1 cellular context compared by ENCODE assay signal in the genomic region with DNA sequence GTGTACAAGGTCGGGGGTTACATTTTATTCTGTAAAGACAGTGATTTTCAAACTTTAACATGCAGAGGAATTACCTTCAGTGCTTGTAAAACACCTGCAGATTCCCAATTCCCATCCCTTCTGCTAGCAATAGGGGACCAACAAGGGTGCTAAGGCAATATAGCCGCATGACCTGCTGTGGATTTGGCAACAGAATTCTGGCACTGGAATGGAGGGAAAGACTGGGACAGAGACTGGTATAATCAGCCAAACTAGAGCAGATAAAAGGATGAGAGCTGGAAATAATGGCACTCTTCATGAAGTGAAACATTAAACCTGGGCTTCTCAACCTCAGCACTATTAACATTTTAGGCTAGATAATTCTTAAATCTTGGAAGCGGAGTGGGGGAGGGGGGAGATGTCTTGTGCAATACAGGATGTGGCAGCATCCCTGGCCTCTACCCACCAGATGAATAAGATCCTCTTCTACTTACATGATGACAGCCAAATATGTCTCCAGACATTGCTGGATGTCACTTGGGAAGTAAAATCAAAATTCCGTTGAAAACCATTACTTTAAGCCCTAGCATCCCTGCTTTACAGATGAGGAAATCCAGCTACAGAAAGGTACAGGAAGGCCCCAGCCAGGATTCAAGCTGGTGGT.
A peak's percentile ranks its signal among the peaks of the same experiment; 100 is the strongest.
TF ChIP-seq lines count a peak whose summit lies in the region.

No MANE protein-coding gene starts in this region.

TF ChIP-seq in HepG2, 621 proteins besides CTCF, POLR2A, EP300 and RAD21 (continued from another document and continues in another):
- TF ChIP-seq, protein P1, sequence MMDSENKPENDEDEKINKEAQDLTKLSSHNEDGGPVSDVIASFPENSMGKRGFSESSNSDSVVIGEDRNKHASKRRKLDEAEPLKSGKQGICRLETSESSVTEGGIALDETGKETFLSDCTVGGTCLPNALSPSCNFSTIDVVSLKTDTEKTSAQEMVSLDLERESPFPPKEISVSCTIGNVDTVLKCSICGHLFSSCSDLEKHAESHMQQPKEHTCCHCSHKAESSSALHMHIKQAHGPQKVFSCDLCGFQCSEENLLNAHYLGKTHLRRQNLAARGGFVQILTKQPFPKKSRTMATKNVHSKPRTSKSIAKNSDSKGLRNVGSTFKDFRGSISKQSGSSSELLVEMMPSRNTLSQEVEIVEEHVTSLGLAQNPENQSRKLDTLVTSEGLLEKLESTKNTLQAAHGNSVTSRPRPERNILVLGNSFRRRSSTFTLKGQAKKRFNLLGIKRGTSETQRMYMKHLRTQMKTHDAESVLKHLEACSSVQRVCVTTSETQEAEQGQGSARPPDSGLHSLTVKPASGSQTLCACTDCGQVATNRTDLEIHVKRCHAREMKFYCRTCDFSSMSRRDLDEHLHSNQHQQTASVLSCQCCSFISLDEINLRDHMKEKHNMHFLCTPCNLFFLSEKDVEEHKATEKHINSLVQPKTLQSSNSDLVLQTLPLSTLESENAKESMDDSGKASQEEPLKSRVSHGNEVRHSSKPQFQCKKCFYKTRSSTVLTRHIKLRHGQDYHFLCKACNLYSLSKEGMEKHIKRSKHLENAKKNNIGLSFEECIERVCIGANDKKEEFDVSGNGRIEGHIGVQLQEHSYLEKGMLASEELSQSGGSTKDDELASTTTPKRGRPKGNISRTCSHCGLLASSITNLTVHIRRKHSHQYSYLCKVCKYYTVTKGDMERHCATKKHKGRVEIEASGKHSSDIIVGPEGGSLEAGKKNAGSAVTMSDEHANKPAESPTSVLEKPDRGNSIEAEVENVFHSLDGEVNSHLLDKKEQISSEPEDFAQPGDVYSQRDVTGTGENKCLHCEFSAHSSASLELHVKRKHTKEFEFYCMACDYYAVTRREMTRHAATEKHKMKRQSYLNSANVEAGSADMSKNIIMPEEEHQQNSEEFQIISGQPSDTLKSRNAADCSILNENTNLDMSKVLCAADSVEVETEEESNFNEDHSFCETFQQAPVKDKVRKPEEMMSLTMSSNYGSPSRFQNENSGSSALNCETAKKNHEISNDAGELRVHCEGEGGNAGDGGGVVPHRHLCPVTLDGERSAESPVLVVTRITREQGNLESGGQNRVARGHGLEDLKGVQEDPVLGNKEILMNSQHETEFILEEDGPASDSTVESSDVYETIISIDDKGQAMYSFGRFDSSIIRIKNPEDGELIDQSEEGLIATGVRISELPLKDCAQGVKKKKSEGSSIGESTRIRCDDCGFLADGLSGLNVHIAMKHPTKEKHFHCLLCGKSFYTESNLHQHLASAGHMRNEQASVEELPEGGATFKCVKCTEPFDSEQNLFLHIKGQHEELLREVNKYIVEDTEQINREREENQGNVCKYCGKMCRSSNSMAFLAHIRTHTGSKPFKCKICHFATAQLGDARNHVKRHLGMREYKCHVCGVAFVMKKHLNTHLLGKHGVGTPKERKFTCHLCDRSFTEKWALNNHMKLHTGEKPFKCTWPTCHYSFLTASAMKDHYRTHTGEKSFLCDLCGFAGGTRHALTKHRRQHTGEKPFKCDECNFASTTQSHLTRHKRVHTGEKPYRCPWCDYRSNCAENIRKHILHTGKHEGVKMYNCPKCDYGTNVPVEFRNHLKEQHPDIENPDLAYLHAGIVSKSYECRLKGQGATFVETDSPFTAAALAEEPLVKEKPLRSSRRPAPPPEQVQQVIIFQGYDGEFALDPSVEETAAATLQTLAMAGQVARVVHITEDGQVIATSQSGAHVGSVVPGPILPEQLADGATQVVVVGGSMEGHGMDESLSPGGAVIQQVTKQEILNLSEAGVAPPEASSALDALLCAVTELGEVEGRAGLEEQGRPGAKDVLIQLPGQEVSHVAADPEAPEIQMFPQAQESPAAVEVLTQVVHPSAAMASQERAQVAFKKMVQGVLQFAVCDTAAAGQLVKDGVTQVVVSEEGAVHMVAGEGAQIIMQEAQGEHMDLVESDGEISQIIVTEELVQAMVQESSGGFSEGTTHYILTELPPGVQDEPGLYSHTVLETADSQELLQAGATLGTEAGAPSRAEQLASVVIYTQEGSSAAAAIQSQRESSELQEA (CRISPR knock-in tag; IDR thresholded peaks at IDR 0.05; ENCODE audit: not compliant biosample characterization), result no peak
- TF ChIP-seq HNRNPL (IDR thresholded peaks at IDR 0.05; ENCODE audit: low read depth, low read length), result no peak
- TF ChIP-seq ZNF138 (CRISPR knock-in tag; IDR thresholded peaks at IDR 0.05; ENCODE audit: low read depth), result no peak
- TF ChIP-seq, protein P2, sequence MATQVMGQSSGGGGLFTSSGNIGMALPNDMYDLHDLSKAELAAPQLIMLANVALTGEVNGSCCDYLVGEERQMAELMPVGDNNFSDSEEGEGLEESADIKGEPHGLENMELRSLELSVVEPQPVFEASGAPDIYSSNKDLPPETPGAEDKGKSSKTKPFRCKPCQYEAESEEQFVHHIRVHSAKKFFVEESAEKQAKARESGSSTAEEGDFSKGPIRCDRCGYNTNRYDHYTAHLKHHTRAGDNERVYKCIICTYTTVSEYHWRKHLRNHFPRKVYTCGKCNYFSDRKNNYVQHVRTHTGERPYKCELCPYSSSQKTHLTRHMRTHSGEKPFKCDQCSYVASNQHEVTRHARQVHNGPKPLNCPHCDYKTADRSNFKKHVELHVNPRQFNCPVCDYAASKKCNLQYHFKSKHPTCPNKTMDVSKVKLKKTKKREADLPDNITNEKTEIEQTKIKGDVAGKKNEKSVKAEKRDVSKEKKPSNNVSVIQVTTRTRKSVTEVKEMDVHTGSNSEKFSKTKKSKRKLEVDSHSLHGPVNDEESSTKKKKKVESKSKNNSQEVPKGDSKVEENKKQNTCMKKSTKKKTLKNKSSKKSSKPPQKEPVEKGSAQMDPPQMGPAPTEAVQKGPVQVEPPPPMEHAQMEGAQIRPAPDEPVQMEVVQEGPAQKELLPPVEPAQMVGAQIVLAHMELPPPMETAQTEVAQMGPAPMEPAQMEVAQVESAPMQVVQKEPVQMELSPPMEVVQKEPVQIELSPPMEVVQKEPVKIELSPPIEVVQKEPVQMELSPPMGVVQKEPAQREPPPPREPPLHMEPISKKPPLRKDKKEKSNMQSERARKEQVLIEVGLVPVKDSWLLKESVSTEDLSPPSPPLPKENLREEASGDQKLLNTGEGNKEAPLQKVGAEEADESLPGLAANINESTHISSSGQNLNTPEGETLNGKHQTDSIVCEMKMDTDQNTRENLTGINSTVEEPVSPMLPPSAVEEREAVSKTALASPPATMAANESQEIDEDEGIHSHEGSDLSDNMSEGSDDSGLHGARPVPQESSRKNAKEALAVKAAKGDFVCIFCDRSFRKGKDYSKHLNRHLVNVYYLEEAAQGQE (IDR thresholded peaks at IDR 0.05; ENCODE audit: borderline replicate concordance in 1 of 2, low read depth in 1 of 2, low read length in 2 of 2), result peak in 1 of 2 experiments; percentile 31; a peak in 1 of 4 replicates
- TF ChIP-seq KDM5A (IDR thresholded peaks at IDR 0.05; ENCODE audit: borderline replicate concordance, low read length), result no peak
- no peak for TF ChIP-seq ZNF569 (CRISPR knock-in tag; IDR thresholded peaks at IDR 0.05; ENCODE audit: borderline replicate concordance)
- no peak for TF ChIP-seq ZSCAN29 (CRISPR knock-in tag; conservative IDR thresholded peaks at IDR 0.05)
- TF ChIP-seq ONECUT2 (CRISPR knock-in tag; IDR thresholded peaks at IDR 0.05), result no peak
- TF ChIP-seq TBP (CRISPR knock-in tag; IDR thresholded peaks at IDR 0.05), result no peak
- peak; percentile 54; the same call in 1 of the 2 replicates for TF ChIP-seq SMYD3 (CRISPR knock-in tag; IDR thresholded peaks at IDR 0.05)
- TF ChIP-seq ZBTB20 (CRISPR knock-in tag; IDR thresholded peaks at IDR 0.05; ENCODE audit: borderline replicate concordance, low read depth), result no peak
- TF ChIP-seq, protein P3, sequence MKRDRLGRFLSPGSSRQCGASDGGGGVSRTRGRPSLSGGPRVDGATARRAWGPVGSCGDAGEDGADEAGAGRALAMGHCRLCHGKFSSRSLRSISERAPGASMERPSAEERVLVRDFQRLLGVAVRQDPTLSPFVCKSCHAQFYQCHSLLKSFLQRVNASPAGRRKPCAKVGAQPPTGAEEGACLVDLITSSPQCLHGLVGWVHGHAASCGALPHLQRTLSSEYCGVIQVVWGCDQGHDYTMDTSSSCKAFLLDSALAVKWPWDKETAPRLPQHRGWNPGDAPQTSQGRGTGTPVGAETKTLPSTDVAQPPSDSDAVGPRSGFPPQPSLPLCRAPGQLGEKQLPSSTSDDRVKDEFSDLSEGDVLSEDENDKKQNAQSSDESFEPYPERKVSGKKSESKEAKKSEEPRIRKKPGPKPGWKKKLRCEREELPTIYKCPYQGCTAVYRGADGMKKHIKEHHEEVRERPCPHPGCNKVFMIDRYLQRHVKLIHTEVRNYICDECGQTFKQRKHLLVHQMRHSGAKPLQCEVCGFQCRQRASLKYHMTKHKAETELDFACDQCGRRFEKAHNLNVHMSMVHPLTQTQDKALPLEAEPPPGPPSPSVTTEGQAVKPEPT (CRISPR knock-in tag; IDR thresholded peaks at IDR 0.05; ENCODE audit: low read depth), result no peak
- TF ChIP-seq MAFF (IDR thresholded peaks at IDR 0.05; ENCODE audit: low read depth, low read length), result no peak
- no peak for TF ChIP-seq ZNF704 (CRISPR knock-in tag; IDR thresholded peaks at IDR 0.05; ENCODE audit: borderline replicate concordance)
- TF ChIP-seq HOXD1 (CRISPR knock-in tag; IDR thresholded peaks at IDR 0.05), result no peak
- no peak for TF ChIP-seq ZNF777 (CRISPR knock-in tag; IDR thresholded peaks at IDR 0.05)
- no peak for TF ChIP-seq ZNF761 (CRISPR knock-in tag; conservative IDR thresholded peaks at IDR 0.05)
- TF ChIP-seq RBFOX2 (IDR thresholded peaks at IDR 0.05; ENCODE audit: low read depth, low read length), result peak; percentile 81
- TF ChIP-seq JUND (CRISPR knock-in tag; IDR thresholded peaks at IDR 0.05), result no peak
- 0 out of 2 replicates have a peak, but pooled peaks have one; percentile 4 for TF ChIP-seq PPARG (CRISPR knock-in tag; conservative IDR thresholded peaks at IDR 0.05)
- TF ChIP-seq, protein P4, sequence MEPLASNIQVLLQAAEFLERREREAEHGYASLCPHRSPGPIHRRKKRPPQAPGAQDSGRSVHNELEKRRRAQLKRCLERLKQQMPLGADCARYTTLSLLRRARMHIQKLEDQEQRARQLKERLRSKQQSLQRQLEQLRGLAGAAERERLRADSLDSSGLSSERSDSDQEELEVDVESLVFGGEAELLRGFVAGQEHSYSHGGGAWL (CRISPR knock-in tag; IDR thresholded peaks at IDR 0.05), result no peak
- no peak for TF ChIP-seq HIVEP1 (CRISPR knock-in tag; IDR thresholded peaks at IDR 0.05)
- TF ChIP-seq ZNF720 (CRISPR knock-in tag; IDR thresholded peaks at IDR 0.05), result no peak
- no peak for TF ChIP-seq RFX3 (CRISPR knock-in tag; IDR thresholded peaks at IDR 0.05)
- TF ChIP-seq, protein P5, sequence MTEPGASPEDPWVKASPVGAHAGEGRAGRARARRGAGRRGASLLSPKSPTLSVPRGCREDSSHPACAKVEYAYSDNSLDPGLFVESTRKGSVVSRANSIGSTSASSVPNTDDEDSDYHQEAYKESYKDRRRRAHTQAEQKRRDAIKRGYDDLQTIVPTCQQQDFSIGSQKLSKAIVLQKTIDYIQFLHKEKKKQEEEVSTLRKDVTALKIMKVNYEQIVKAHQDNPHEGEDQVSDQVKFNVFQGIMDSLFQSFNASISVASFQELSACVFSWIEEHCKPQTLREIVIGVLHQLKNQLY (CRISPR knock-in tag; IDR thresholded peaks at IDR 0.05), result 0 out of 2 replicates have a peak, but pooled peaks have one; percentile 26
- no peak for TF ChIP-seq TBL1XR1 (IDR thresholded peaks at IDR 0.05; ENCODE audit: borderline replicate concordance, low read length, partially characterized antibody)
- no peak for TF ChIP-seq GATA4 (IDR thresholded peaks at IDR 0.05; ENCODE audit: borderline replicate concordance, low read depth)
- no peak for TF ChIP-seq AGO1 (IDR thresholded peaks at IDR 0.05; ENCODE audit: low read depth, low read length, poor library complexity, severe bottlenecking)
- TF ChIP-seq ZBED4 (CRISPR knock-in tag; IDR thresholded peaks at IDR 0.05; ENCODE audit: borderline replicate concordance), result no peak
- TF ChIP-seq NPAS2 (CRISPR knock-in tag; IDR thresholded peaks at IDR 0.05; ENCODE audit: borderline replicate concordance), result no peak
- TF ChIP-seq KMT2A (CRISPR knock-in tag; IDR thresholded peaks at IDR 0.05), result peak; percentile 39; the same call in 1 of the 2 replicates
- no peak for TF ChIP-seq ZSCAN20 (CRISPR knock-in tag; IDR thresholded peaks at IDR 0.05; ENCODE audit: borderline replicate concordance)
- TF ChIP-seq ZNF180 (CRISPR knock-in tag; IDR thresholded peaks at IDR 0.05; ENCODE audit: borderline replicate concordance, low read depth), result no peak
- no peak for TF ChIP-seq KMT2B (CRISPR knock-in tag; IDR thresholded peaks at IDR 0.05)
